In the genomic region with DNA sequence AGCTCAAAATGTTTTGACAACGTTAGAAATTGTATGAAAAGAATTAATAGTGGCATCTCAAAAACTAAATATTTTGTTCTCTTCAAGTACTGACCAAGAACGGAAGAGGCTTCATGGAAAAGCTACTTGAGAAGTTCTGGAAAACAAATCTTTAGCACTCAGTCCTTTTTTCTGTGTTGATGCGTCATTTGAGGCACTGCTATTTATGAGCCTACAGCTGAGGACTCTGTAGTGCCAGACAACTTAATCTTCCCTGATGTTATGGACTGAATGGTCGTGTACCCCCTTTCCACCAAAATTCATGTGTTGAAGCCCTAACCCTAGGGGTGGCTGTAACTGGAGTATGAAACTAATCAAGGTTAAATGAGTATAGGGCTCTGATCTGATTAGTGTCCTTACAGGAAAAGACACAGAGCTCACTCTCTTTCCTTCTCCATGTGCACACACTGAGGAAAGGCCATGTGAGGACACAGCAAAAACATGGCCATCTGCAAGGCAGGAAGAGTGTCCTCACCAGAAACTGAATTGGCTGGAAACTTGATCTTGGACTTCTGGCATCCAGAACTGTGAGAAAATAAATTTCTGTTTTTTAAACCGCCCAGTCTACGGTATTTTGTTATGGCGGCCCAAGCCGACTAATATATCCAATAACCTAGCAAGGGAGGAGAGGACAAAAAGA, we compare ENCODE assay signal across 13 cellular contexts.
"Had no signal": no experiment of that assay in that cellular context is flagged by ENCODE, and none has a peak within 500 bp of the region (broad histone marks: within the 10 kb centered on the region; RNA-seq: fewer than 3 reads in every experiment).

No MANE protein-coding gene starts in this region.

- H3K9me3 ChIP-seq: pancreas, upper lobe of right lung had no signal

- H3K27ac ChIP-seq: pancreas, spleen, upper lobe of right lung had no signal

- H3K4me3 ChIP-seq: pancreas, spleen, upper lobe of right lung had no signal

- H3K27me3 ChIP-seq: pancreas, spleen, upper lobe of right lung had no signal

- DNase-seq: activated CD4-positive, alpha-beta T cell treated with anti-CD3 and anti-CD28 coated beads for 36 hours; activated CD4-positive, alpha-beta T cell treated with anti-CD3 and anti-CD28 coated beads, Interleukin-2, amount 50 U/mL, for 48 hours; activated T-cell treated with anti-CD3 and anti-CD28 coated beads for 4 hours; effector CD8-positive, alpha-beta T cell; naive thymus-derived CD8-positive, alpha-beta T cell; pancreas; spleen; stimulated activated CD4-positive, alpha-beta T cell treated with anti-CD3 and anti-CD28 coated beads, Interleukin-4, amount 100 ng/mL, for 4 hours; upper lobe of right lung had no signal

- ATAC-seq: activated CD4-positive, alpha-beta T cell treated with anti-CD3 and anti-CD28 coated beads for 36 hours; esophagus mucosa; naive thymus-derived CD8-positive, alpha-beta T cell; pancreas; sciatic nerve; stimulated activated memory B cell treated with anti-CD40 and anti-IgM and Interleukin-4, amounts not matched to agents 10 μg/mL and 1 μg/mL and 100 μg/mL, for 72 hours; upper lobe of right lung; WTC11 had no signal

- H3K36me3 ChIP-seq: pancreas, spleen, upper lobe of right lung had no signal

- H3K4me1 ChIP-seq: pancreas, spleen, upper lobe of right lung had no signal
